In genomic region chr2:109415460-109416004, GRCh38 we compare ENCODE assay signal across 22 cellular contexts.
A peak's percentile ranks its signal among the peaks of the same experiment; 100 is the strongest.
DNase-seq lines count a peak whose midpoint lies in the region; ATAC-seq, FAIRE-seq and TF ChIP-seq lines count a peak whose summit lies in the region.
"Had no signal": no experiment of that assay in that cellular context is flagged by ENCODE, and none has a peak within 500 bp of the region (broad histone marks: within the 10 kb centered on the region; RNA-seq: fewer than 3 reads in every experiment).

No MANE protein-coding gene starts in this region.

- TF ChIP-seq EP300 in H1 (IDR thresholded peaks at IDR 0.05; ENCODE audit: borderline replicate concordance in 1 of 2, low read depth in 2 of 2, low read length in 2 of 2) = no peak

- no peak for FAIRE-seq in H1 (lab: Jason Lieb, UNC)
- FAIRE-seq: GM12891, GM18507, H54 had no signal

- peak; percentile 44 to 49 for TF ChIP-seq RAD21 in H1 (IDR thresholded peaks at IDR 0.05 in 1 of 2, conservative IDR thresholded peaks at IDR 0.05 in 1 of 2; ENCODE audit: low read depth in 2 of 2, low read length in 2 of 2)

- no peak overlapping the region for H2BK15ac ChIP-seq in H9 (ENCODE audit: low read depth, low read length)
- no peak overlapping the region for H2BK15ac ChIP-seq in H1 (ENCODE audit: low read length)

- peaks cover 7% of the 10 kb centered on the region for H3F3A ChIP-seq in neural progenitor cell (ENCODE audit: low read depth)

- H3K27ac Mint-ChIP-seq in H9 (peak overlapping the region in 1 of 3 experiments; percentile 57; a peak in 2 of 7 replicates), neural progenitor cell (peak overlapping the region; percentile 42)
- no peak overlapping the region for H3K27ac Mint-ChIP-seq in activated CD4-positive, alpha-beta T cell treated with anti-CD3 and anti-CD28 coated beads, Interleukin-2, amount 10 ng/mL, durations not matched to agents 24 days and 14 days
- H3K27ac Mint-ChIP-seq: B cell; CD4-positive, alpha-beta T cell had no signal

- no peaks in the 10 kb centered on the region for H3K23me2 ChIP-seq in H9 (ENCODE audit: insufficient read length, low read depth, low read length, poor library complexity, severe bottlenecking)
- no peaks in the 10 kb centered on the region for H3K23me2 ChIP-seq in H1 (ENCODE audit: low read depth, low read length)

- H2BK20ac ChIP-seq in H9 (ENCODE audit: low read depth, low read length, poor library complexity, severe bottlenecking) = no peak overlapping the region
- 0 out of 2 replicates have a peak overlapping the region, but pooled peaks have one; percentile 48 for H2BK20ac ChIP-seq in H1 (ENCODE audit: low read length)

- H3K9ac ChIP-seq in BLaER1 (peak overlapping the region; percentile 48), H9 (ENCODE audit: extremely low read depth, insufficient read length, low read length) (no peak overlapping the region), H1 (replicated peaks in 1 of 4; ENCODE audit: extremely low read depth in 1 of 4, low read depth in 3 of 4, low read length in 3 of 4) (no peak overlapping the region), neural progenitor cell (no peak overlapping the region)

- no peaks in the 10 kb centered on the region for H3K27me3 ChIP-seq in BLaER1
- no peaks in the 10 kb centered on the region for H3K27me3 ChIP-seq in H9 (ENCODE audit: insufficient read depth, low read length)
- H3K27me3 ChIP-seq in H1 (replicated peaks in 1 of 4; ENCODE audit: control insufficient read depth in 3 of 4, extremely low read depth in 1 of 4, insufficient read depth in 3 of 4, low read length in 3 of 4) = no peaks in the 10 kb centered on the region
- no peaks in the 10 kb centered on the region for H3K27me3 ChIP-seq in neural progenitor cell

- H3K23ac ChIP-seq in H9 (ENCODE audit: insufficient read length, low read depth, low read length) (no peak overlapping the region), H1 (ENCODE audit: insufficient read length) (no peak overlapping the region)

- H3K4me1 Mint-ChIP-seq in H9 = peaks cover 6 to 9% of the 10 kb centered on the region in 2 experiments
- H3K4me1 Mint-ChIP-seq in neural progenitor cell = peaks cover 24% of the 10 kb centered on the region
- H3K4me1 Mint-ChIP-seq in activated CD4-positive, alpha-beta T cell treated with anti-CD3 and anti-CD28 coated beads, Interleukin-2, amount 10 ng/mL, durations not matched to agents 24 days and 14 days = no peaks in the 10 kb centered on the region
- H3K4me1 Mint-ChIP-seq: B cell had no signal

- TF ChIP-seq POLR2A in H1 (IDR thresholded peaks at IDR 0.05; ENCODE audit: control extremely low read depth in 1 of 2, low read depth in 2 of 2, low read length in 2 of 2) = no peak

- H2BK120ac ChIP-seq in H9 (ENCODE audit: low read depth, low read length, poor library complexity, severe bottlenecking) = no peak overlapping the region
- H2BK120ac ChIP-seq in H1 (replicated peaks; ENCODE audit: low read depth, low read length) = no peak overlapping the region

- POLR2A ChIA-PET in H1 (lab: Charles Lee; ENCODE audit: partially characterized antibody) = no interaction called here

- H3K56ac ChIP-seq in H9 (ENCODE audit: insufficient read length, low read depth, low read length) (no peak overlapping the region), H1 (replicated peaks; ENCODE audit: insufficient read length, low read depth, low read length) (no peak overlapping the region)

- H3K79me1 ChIP-seq in H9 (ENCODE audit: insufficient read depth, low read depth, low read length, poor library complexity, severe bottlenecking) (no peaks in the 10 kb centered on the region), H1 (ENCODE audit: low read depth, low read length) (no peaks in the 10 kb centered on the region)

- H3K4me3 ChIP-seq in BLaER1 (no peak overlapping the region), H1 (ENCODE audit: extremely low read depth in 1 of 4, insufficient read depth in 2 of 4, low read depth in 3 of 4, low read length in 4 of 4) (no peak overlapping the region), neural progenitor cell (no peak overlapping the region), coronary artery (no peak overlapping the region)

- no peak overlapping the region for H4K91ac ChIP-seq in H9 (ENCODE audit: insufficient read length, low read depth, low read length)
- H4K91ac ChIP-seq in H1 (replicated peaks; ENCODE audit: insufficient read length, low read length) = no peak overlapping the region

- TF ChIP-seq CTCF in H9 (conservative IDR thresholded peaks at IDR 0.05) = peak; percentile 44; the same call in 2 of the 3 replicates
- peak; percentile 34 to 44 (median 40) for TF ChIP-seq CTCF in H1 (IDR thresholded peaks at IDR 0.05; ENCODE audit: control extremely low read depth in 1 of 3, insufficient read depth in 1 of 3, low read depth in 1 of 3, low read length in 3 of 3)
- TF ChIP-seq CTCF in neural progenitor cell (IDR thresholded peaks at IDR 0.05) = peak; percentile 12
- TF ChIP-seq CTCF in coronary artery (IDR thresholded peaks at IDR 0.05) = no peak

- H3K9me3 ChIP-seq in BLaER1 = no peaks in the 10 kb centered on the region
- H3K9me3 ChIP-seq in H9 (ENCODE audit: control insufficient read depth, low read depth, low read length) = no peaks in the 10 kb centered on the region
- no peaks in the 10 kb centered on the region for H3K9me3 ChIP-seq in H1 (ENCODE audit: insufficient read depth in 2 of 2, low read depth in 1 of 2, low read length in 1 of 2)
- no peaks in the 10 kb centered on the region for H3K9me3 ChIP-seq in neural progenitor cell (ENCODE audit: low read depth)

- no peak overlapping the region for H4K8ac ChIP-seq in H9 (replicated peaks; ENCODE audit: insufficient read length, low read depth, low read length)
- peak overlapping the region; percentile 57; the same call in 1 of the 2 replicates for H4K8ac ChIP-seq in H1 (ENCODE audit: extremely low read depth, insufficient read depth, low read length)

- H3K27ac ChIP-seq in BLaER1 = peak overlapping the region; percentile 72
- no peak overlapping the region for H3K27ac ChIP-seq in H9 (ENCODE audit: insufficient read length, low read depth, low read length)
- no peak overlapping the region for H3K27ac ChIP-seq in H1 (ENCODE audit: low read depth, low read length)
- H3K27ac ChIP-seq in neural progenitor cell = no peak overlapping the region
- no peak overlapping the region for H3K27ac ChIP-seq in coronary artery
- H3K27ac ChIP-seq: HL-60 had no signal

- no peak for ATAC-seq in GM19395 (IDR thresholded peaks at IDR 0.05; ENCODE audit: unreplicated experiment)

- intact Hi-C loops in activated CD4-positive, alpha-beta T cell treated with anti-CD3 and anti-CD28 coated beads, Interleukin-2, amount 10 ng/mL, durations not matched to agents 24 days and 14 days (cut with micrococcal nuclease) = no loop called here

- H2AK5ac ChIP-seq in H9 (ENCODE audit: insufficient read length, low read length) (no peak overlapping the region), H1 (ENCODE audit: low read depth, low read length) (no peak overlapping the region)

- peak overlapping the region; percentile 75 for H3K4me2 ChIP-seq in BLaER1
- no peak overlapping the region for H3K4me2 ChIP-seq in H9 (ENCODE audit: insufficient read depth, insufficient read length, low read length)
- no peak overlapping the region for H3K4me2 ChIP-seq in H1 (ENCODE audit: insufficient read depth in 1 of 2, low read depth in 2 of 2, low read length in 2 of 2)
- H3K4me2 ChIP-seq in neural progenitor cell = no peak overlapping the region

- CTCF ChIA-PET in H1 (lab: Charles Lee; ENCODE audit: partially characterized antibody) = interaction anchor here (0.9 to 1.6 kb wide), 2 partner anchors 16 to 191 kb away, joined by 4 read pairs; no protein-coding TSS in a partner anchor

- WGBS in H9 (ENCODE audit: extremely low coverage, insufficient read length, low lambda C conversion rate) = no CpG with 5 or more reads among the region's 12 CpGs
- WGBS in H1 (ENCODE audit: extremely low coverage in 1 of 2, insufficient coverage in 1 of 2, insufficient read length in 1 of 2, insufficient replicate concordance in 2 of 2, low coverage in 1 of 2, low lambda C conversion rate in 2 of 2, missing lambda C conversion rate in 1 of 2), 2 experiments = 68% methylated on average over 9 of the region's 12 CpGs; no CpG with 5 or more reads in 1 of the 2 experiments

- H3K9me3 Mint-ChIP-seq in H9 (no peaks in the 10 kb centered on the region; a peak in 2 of 5 replicates), neural progenitor cell (no peaks in the 10 kb centered on the region)
- no peaks in the 10 kb centered on the region for H3K9me3 Mint-ChIP-seq in activated CD4-positive, alpha-beta T cell treated with anti-CD3 and anti-CD28 coated beads, Interleukin-2, amount 10 ng/mL, durations not matched to agents 24 days and 14 days
- H3K9me3 Mint-ChIP-seq: CD4-positive, alpha-beta T cell had no signal

- H3K4me3 Mint-ChIP-seq in H9 (no peak overlapping the region), neural progenitor cell (no peak overlapping the region)
- no peak overlapping the region for H3K4me3 Mint-ChIP-seq in activated CD4-positive, alpha-beta T cell treated with anti-CD3 and anti-CD28 coated beads, Interleukin-2, amount 10 ng/mL, durations not matched to agents 24 days and 14 days
- H3K4me3 Mint-ChIP-seq: B cell; CD4-positive, alpha-beta T cell had no signal

- no peaks in the 10 kb centered on the region for H3K79me2 ChIP-seq in H9 (ENCODE audit: insufficient read depth, low read length)
- no peaks in the 10 kb centered on the region for H3K79me2 ChIP-seq in H1 (ENCODE audit: control insufficient read depth in 1 of 2, insufficient read depth in 2 of 2, low read length in 2 of 2)
- H3K79me2 ChIP-seq in neural progenitor cell (ENCODE audit: low read depth) = no peaks in the 10 kb centered on the region

- H4K5ac ChIP-seq in H9 (ENCODE audit: insufficient read length, low read depth, low read length) = no peak overlapping the region
- no peak overlapping the region for H4K5ac ChIP-seq in H1 (ENCODE audit: insufficient read length, low read depth, low read length)

- peaks cover 17% of the 10 kb centered on the region; the same call in 1 of the 2 replicates for H3K36me3 ChIP-seq in BLaER1
- H3K36me3 ChIP-seq in H1 (ENCODE audit: control insufficient read depth in 2 of 4, insufficient read depth in 4 of 4, low read length in 3 of 4) = no peaks in the 10 kb centered on the region
- no peaks in the 10 kb centered on the region for H3K36me3 ChIP-seq in neural progenitor cell

- no peak overlapping the region for H2BK12ac ChIP-seq in H9 (ENCODE audit: insufficient read length, low read depth, low read length)
- H2BK12ac ChIP-seq in H1 (ENCODE audit: low read depth, low read length) = no peak overlapping the region

- 0 out of 2 replicates have a peak, but pooled peaks cover 2% of the 10 kb centered on the region for H4K20me1 ChIP-seq in BLaER1
- H4K20me1 ChIP-seq in H9 (ENCODE audit: control insufficient read depth, insufficient read depth, insufficient read length) = no peaks in the 10 kb centered on the region
- no peaks in the 10 kb centered on the region for H4K20me1 ChIP-seq in H1 (replicated peaks in 1 of 2; ENCODE audit: control insufficient read depth in 1 of 2, insufficient read depth in 2 of 2, low read length in 2 of 2)
- H4K20me1 ChIP-seq in neural progenitor cell (ENCODE audit: low read depth) = no peaks in the 10 kb centered on the region

- no peak overlapping the region for H2AFZ ChIP-seq in H9 (ENCODE audit: low read length)
- no peak overlapping the region for H2AFZ ChIP-seq in H1 (ENCODE audit: low read length)
- no peak overlapping the region for H2AFZ ChIP-seq in neural progenitor cell (replicated peaks)

- H3K27me3 Mint-ChIP-seq in H9 (ENCODE audit: low read depth) = peaks cover 2% of the 10 kb centered on the region; the same call in 1 of the 2 replicates
- H3K27me3 Mint-ChIP-seq in neural progenitor cell (ENCODE audit: insufficient read depth, low read depth) = peaks cover 12% of the 10 kb centered on the region
- no peaks in the 10 kb centered on the region for H3K27me3 Mint-ChIP-seq in activated CD4-positive, alpha-beta T cell treated with anti-CD3 and anti-CD28 coated beads, Interleukin-2, amount 10 ng/mL, durations not matched to agents 24 days and 14 days
- H3K27me3 Mint-ChIP-seq: B cell; CD4-positive, alpha-beta T cell had no signal

- H3T11ph ChIP-seq in H9 (ENCODE audit: low read length) = no peak overlapping the region

- peaks cover 49% of the 10 kb centered on the region for H3K4me1 ChIP-seq in BLaER1
- no peaks in the 10 kb centered on the region for H3K4me1 ChIP-seq in H9 (ENCODE audit: insufficient read depth, low read length)
- H3K4me1 ChIP-seq in H1 (replicated peaks in 1 of 4; ENCODE audit: control insufficient read depth in 3 of 4, insufficient read depth in 4 of 4, low read length in 3 of 4) = peaks cover 0 to 7% (median 2%) of the 10 kb centered on the region in 4 experiments; a peak in 4 of 7 replicates
- H3K4me1 ChIP-seq in neural progenitor cell = peaks cover 4% of the 10 kb centered on the region

- no peak overlapping the region for H3K14ac ChIP-seq in H9 (ENCODE audit: insufficient read depth, low read length)
- no peak overlapping the region for H3K14ac ChIP-seq in H1 (ENCODE audit: insufficient read length)

- H3K4ac ChIP-seq in H9 (ENCODE audit: low read depth, low read length) (no peak overlapping the region), H1 (replicated peaks; ENCODE audit: insufficient read length, low read depth, low read length) (peak overlapping the region; percentile 25)

- H3K36me3 Mint-ChIP-seq in H9 (ENCODE audit: insufficient read depth in 1 of 3, low read depth in 3 of 3) (no peaks in the 10 kb centered on the region), neural progenitor cell (peaks cover 7% of the 10 kb centered on the region)
- H3K36me3 Mint-ChIP-seq in activated CD4-positive, alpha-beta T cell treated with anti-CD3 and anti-CD28 coated beads, Interleukin-2, amount 10 ng/mL, durations not matched to agents 24 days and 14 days (ENCODE audit: low read depth) = no peaks in the 10 kb centered on the region

- H2BK5ac ChIP-seq in H9 (ENCODE audit: insufficient read length, low read length) = no peak overlapping the region
- H2BK5ac ChIP-seq in H1 (ENCODE audit: low read depth, low read length) = peak overlapping the region; percentile 35; the same call in 1 of the 2 replicates

- peak; percentile 61 for DNase-seq in H9
- no peak for DNase-seq in H1 (ENCODE audit: low read depth in 1 of 2, low spot score in 2 of 2)
- DNase-seq in neural progenitor cell (ENCODE audit: low spot score) = peak; percentile 21
- DNase-seq in NK-92 treated with Interleukin-12 subunit alpha and Interleukin-12 subunit beta, amount 100 ng/mL, for 24 hours (lab: John Stamatoyannopoulos, UW) = no peak
- DNase-seq in coronary artery (ENCODE audit: low spot score) = no peak
- no peak for DNase-seq in activated CD4-positive, alpha-beta T cell treated with anti-CD3 and anti-CD28 coated beads, Interleukin-2, amount 10 ng/mL, durations not matched to agents 24 days and 14 days
- DNase-seq: CD4-positive, alpha-beta T cell; DMS153; MM.1S; NCI-H1092; NCI-H146; NCI-H2081 treated with DMSO at 0.1 percent for 48 hours; NCI-H2227 treated with DMSO at 0.1 percent for 48 hours; NCI-H510A treated with DMSO at 0.1 percent for 48 hours; NCI-H774 had no signal

- no peak overlapping the region for H3K18ac ChIP-seq in H9 (ENCODE audit: insufficient read length, low read depth, low read length)
- H3K18ac ChIP-seq in H1 (ENCODE audit: extremely low read depth, low read length) = no peak overlapping the region

Comparison
In these comparisons a context has a peak if more than half of its experiments do, and no peak if none do; other contexts are left out.
1. DNase-seq: peak in H9 (single experiment) and neural progenitor cell (single experiment); none in H1 (0 of 2), NK-92 treated with Interleukin-12 subunit alpha and Interleukin-12 subunit beta, amount 100 ng/mL, for 24 hours (single experiment), coronary artery (single experiment) and activated CD4-positive, alpha-beta T cell treated with anti-CD3 and anti-CD28 coated beads, Interleukin-2, amount 10 ng/mL, durations not matched to agents 24 days and 14 days (single experiment).